ENCODE assay signal across 8 cellular contexts in the genomic region with DNA sequence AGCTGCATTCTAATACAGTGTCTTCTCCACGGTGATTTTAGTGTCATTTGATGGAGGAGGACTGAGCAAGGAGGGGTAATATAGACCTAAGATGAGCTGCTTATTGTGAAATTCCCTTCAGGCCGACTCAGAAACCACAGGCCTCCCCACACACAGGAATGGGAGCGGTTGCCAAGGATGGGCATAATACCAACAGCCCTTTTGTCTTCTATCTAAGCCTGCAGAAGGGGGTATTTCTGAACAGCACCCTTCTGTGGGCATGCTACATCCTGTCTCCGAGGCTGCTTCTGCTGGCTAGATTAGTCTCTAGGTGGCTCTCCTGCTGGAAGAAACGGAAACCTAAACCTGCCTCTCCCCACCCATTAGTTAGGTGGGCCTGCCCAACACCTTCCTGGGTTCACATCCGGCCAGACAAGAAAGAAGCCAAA.
DNase-seq lines count a peak whose midpoint lies in the region; ATAC-seq and TF ChIP-seq lines count a peak whose summit lies in the region.

No MANE protein-coding gene starts in this region.

- DNase-seq in NCI-H2196 treated with DMSO at 0.1 percent for 48 hours (lab: John Stamatoyannopoulos, UW; ENCODE audit: unreplicated experiment) (peak; percentile 30), NCI-H2196 (lab: John Stamatoyannopoulos, UW; ENCODE audit: unreplicated experiment) (no peak), endothelial cell (ENCODE audit: low spot score) (no peak), spleen (peak; percentile 50), middle frontal gyrus (ENCODE audit: extremely low spot score, low spot score) (no peak), NCI-H2227 (lab: John Stamatoyannopoulos, UW; ENCODE audit: unreplicated experiment) (no peak)

- no peak overlapping the region for H3K4me3 ChIP-seq in spleen

- peaks cover 4% of the 10 kb centered on the region for H3K27me3 Mint-ChIP-seq in endothelial cell (ENCODE audit: unreplicated experiment)

- H3K9me3 ChIP-seq in spleen, result no peaks in the 10 kb centered on the region

- H3K4me1 ChIP-seq in spleen, result peaks cover 4 to 24% (median 12%) of the 10 kb centered on the region in 6 donors

- intact Hi-C loops in spleen (cut with DNase I; ENCODE audit: low total_unique reads), result loop anchor here (5.0 kb wide), 2 partner anchors 75 to 430 kb away; no protein-coding TSS in a partner anchor

- 35 to 65% (median 47%) methylated on average over 5 to 6 of the region's 6 CpGs for WGBS in spleen, 5 donors

- TF ChIP-seq POLR2A in spleen (IDR thresholded peaks at IDR 0.05), result no peak

- no peaks in the 10 kb centered on the region for H3K9me3 Mint-ChIP-seq in endothelial cell (ENCODE audit: unreplicated experiment)

- H3K4me1 Mint-ChIP-seq in endothelial cell (ENCODE audit: unreplicated experiment), result peaks cover under 1% of the 10 kb centered on the region

- TF ChIP-seq CTCF in endothelial cell (IDR thresholded peaks at IDR 0.05; ENCODE audit: unreplicated experiment), result peak; percentile 57
- peak in 5 of 11 experiments; percentile 2 to 52 (median 38) for TF ChIP-seq CTCF in spleen (IDR thresholded peaks at IDR 0.05 in 8 of 11, conservative IDR thresholded peaks at IDR 0.05 in 3 of 11)

- H3K27me3 ChIP-seq in spleen (replicated peaks in 1 of 7), result no peaks in the 10 kb centered on the region

- no peak overlapping the region for H3K4me3 Mint-ChIP-seq in endothelial cell (ENCODE audit: unreplicated experiment)

- ATAC-seq in SK-N-SH treated with all-trans-retinoic acid at 6 μM for 48 hours (peak; percentile 58), GM18498 (IDR thresholded peaks at IDR 0.05; ENCODE audit: unreplicated experiment) (no peak)

- peaks cover 0 to 28% (median 12%) of the 10 kb centered on the region in 6 donors for H3K36me3 ChIP-seq in spleen

- no peaks in the 10 kb centered on the region for H3K36me3 Mint-ChIP-seq in endothelial cell (ENCODE audit: low read depth, unreplicated experiment)

- no peak overlapping the region for H3K27ac Mint-ChIP-seq in endothelial cell (ENCODE audit: unreplicated experiment)

- peak overlapping the region in 1 of 8 donors; percentile 9 for H3K27ac ChIP-seq in spleen

TF ChIP-seq in SK-N-SH treated with all-trans-retinoic acid at 6 μM for 48 hours, 23 proteins besides CTCF, POLR2A, EP300 and RAD21:
- TF ChIP-seq SNAI2 (CRISPR knock-in tag; IDR thresholded peaks at IDR 0.05) (no peak), PPARA (CRISPR knock-in tag; IDR thresholded peaks at IDR 0.05; ENCODE audit: borderline replicate concordance) (no peak), ZFP3 (CRISPR knock-in tag; IDR thresholded peaks at IDR 0.05) (0 out of 2 replicates have a peak, but pooled peaks have one; percentile 1), TOX (CRISPR knock-in tag; IDR thresholded peaks at IDR 0.05; ENCODE audit: borderline replicate concordance) (no peak)

Comparison
In these comparisons a context has a peak if more than half of its experiments do, and no peak if none do; other contexts are left out.
1. DNase-seq: peak in NCI-H2196 treated with DMSO at 0.1 percent for 48 hours (single experiment) and spleen (single experiment); none in NCI-H2196 (single experiment), endothelial cell (single experiment), middle frontal gyrus (single experiment) and NCI-H2227 (single experiment).